8 cellular contexts compared by ENCODE assay signal in genomic region chr5:134874831-134875655, GRCh38. TPM values are rescaled to one million over a fixed set of nuclear protein-coding genes. Genes with fewer than 3 reads are reported as not detected.
DNase-seq lines count a peak whose midpoint lies in the region; ATAC-seq, FAIRE-seq and TF ChIP-seq lines count a peak whose summit lies in the region.

No MANE protein-coding gene starts in this region.

- H3K9me3 ChIP-seq in HUES6 (ENCODE audit: control insufficient read depth, insufficient read depth, low read depth, low read length) (no peaks in the 10 kb centered on the region), SU-DHL-6 (ENCODE audit: insufficient read depth, low read length) (no peaks in the 10 kb centered on the region), K562 (replicated peaks; ENCODE audit: control insufficient read depth, insufficient read depth, low read depth, low read length) (no peaks in the 10 kb centered on the region)

- no peak for TF ChIP-seq CTCF in BJ (IDR thresholded peaks at IDR 0.05; ENCODE audit: insufficient read depth, low read depth, low read length)
- no peak for TF ChIP-seq CTCF in SU-DHL-6 (IDR thresholded peaks at IDR 0.05; ENCODE audit: insufficient read depth, low read length, poor library complexity, severe bottlenecking)
- no peak for TF ChIP-seq CTCF in K562 (IDR thresholded peaks at IDR 0.05 in 2 of 3, conservative IDR thresholded peaks at IDR 0.05 in 1 of 3; ENCODE audit: insufficient read depth in 2 of 3, low read depth in 1 of 3, low read length in 3 of 3)

- ATAC-seq in GM19324 (IDR thresholded peaks at IDR 0.05; ENCODE audit: low FRiP score, unreplicated experiment) = peak; percentile 24
- ATAC-seq in K562 = peak; percentile 52
- no peak for ATAC-seq in GM21576 (IDR thresholded peaks at IDR 0.05; ENCODE audit: unreplicated experiment)

- H3K9me2 ChIP-seq in SU-DHL-6 (replicated peaks; ENCODE audit: insufficient read depth, low read length) = no peaks in the 10 kb centered on the region

- peak overlapping the region; percentile 99 for H2AFZ ChIP-seq in SU-DHL-6 (ENCODE audit: low read depth, low read length, severe bottlenecking)
- H2AFZ ChIP-seq in K562 (ENCODE audit: low read depth, low read length) = peak overlapping the region; percentile 100

- H3K79me2 ChIP-seq in SU-DHL-6 (ENCODE audit: insufficient read depth, low read length) = peaks cover 45% of the 10 kb centered on the region
- H3K79me2 ChIP-seq in K562 (ENCODE audit: control insufficient read depth, insufficient read depth, low read length) = peaks cover 6% of the 10 kb centered on the region; the same call in 2 of the 3 replicates

- H3K9me1 ChIP-seq in K562 (ENCODE audit: control insufficient read depth, insufficient read depth, low read length) = no peaks in the 10 kb centered on the region

- DNase-seq in BJ (ENCODE audit: low read depth) = peak; percentile 48
- DNase-seq in K562 (ENCODE audit: extremely low read depth in 1 of 4, low spot score in 3 of 4) = peak; percentile 29 to 59 (median 33)
- peak in 48 of 51 donors; percentile 13 to 86 (median 58) for DNase-seq in hypothalamus (lab: John Stamatoyannopoulos, UW)
- DNase-seq in pulmonary artery endothelial cell (ENCODE audit: low read depth, low spot score) = peak; percentile 32

- POLR2A ChIA-PET in BJ (lab: Charles Lee) (no interaction called here), K562 (lab: Yijun Ruan, JAX) (interaction anchor here (0.9 to 3.9 kb wide), 5 partner anchors 10 to 30 kb away, joined by 3 to 22 read pairs (median 8); partner anchors contain the start of genes C5orf24 and PCBD2)

- H3F3A ChIP-seq in SU-DHL-6 (ENCODE audit: insufficient read depth) = peaks cover 5% of the 10 kb centered on the region; the same call in 1 of the 2 replicates

- CTCF ChIA-PET in BJ (lab: Yijun Ruan, JAX) = interaction anchor here (2.3 to 2.5 kb wide), 2 partner anchors 10 to 29 kb away, joined by 7 to 12 read pairs; partner anchors contain the start of gene PCBD2
- CTCF ChIA-PET in K562 (lab: Yijun Ruan, JAX; ENCODE audit: low intra/inter-chr PET ratio) = no interaction called here

- H4K20me1 ChIP-seq in SU-DHL-6 (ENCODE audit: low read depth, low read length) (no peaks in the 10 kb centered on the region), K562 (replicated peaks; ENCODE audit: control insufficient read depth, insufficient read depth, low read length) (no peaks in the 10 kb centered on the region)

- H3K27me3 ChIP-seq in BJ (ENCODE audit: control insufficient read depth, insufficient read depth, low read length) (no peaks in the 10 kb centered on the region), HUES6 (ENCODE audit: control insufficient read depth, insufficient read depth, low read length) (no peaks in the 10 kb centered on the region), SU-DHL-6 (ENCODE audit: low read length) (no peaks in the 10 kb centered on the region), K562 (ENCODE audit: control insufficient read depth in 2 of 2, insufficient read depth in 2 of 2, low read length in 2 of 2) (no peaks in the 10 kb centered on the region)

- H3K36me3 ChIP-seq in BJ (ENCODE audit: control insufficient read depth, insufficient read depth, low read length) (no peaks in the 10 kb centered on the region), HUES6 (ENCODE audit: control insufficient read depth, insufficient read depth, low read length) (no peaks in the 10 kb centered on the region), SU-DHL-6 (ENCODE audit: low read length) (no peaks in the 10 kb centered on the region), K562 (ENCODE audit: control insufficient read depth, insufficient read depth, low read length) (no peaks in the 10 kb centered on the region)

- peak overlapping the region; percentile 95 for H3K9ac ChIP-seq in HUES6 (ENCODE audit: low read length)
- peak overlapping the region; percentile 94 for H3K9ac ChIP-seq in SU-DHL-6 (ENCODE audit: low read length)
- peak overlapping the region; percentile 88 to 96 for H3K9ac ChIP-seq in K562 (ENCODE audit: insufficient read depth in 1 of 2, low read depth in 2 of 2, low read length in 2 of 2)

- no peak for TF ChIP-seq RAD21 in K562 (CRISPR knock-in tag; conservative IDR thresholded peaks at IDR 0.05 in 1 of 2, IDR thresholded peaks at IDR 0.05 in 1 of 2)

- TF ChIP-seq EP300 in K562 (IDR thresholded peaks at IDR 0.05; ENCODE audit: low read length) = no peak

- H3K4me1 ChIP-seq in HUES6 (ENCODE audit: control insufficient read depth, insufficient read depth, low read length) = peaks cover 12% of the 10 kb centered on the region
- peaks cover 18 to 20% of the 10 kb centered on the region in 2 experiments; a peak in 4 of 5 replicates for H3K4me1 ChIP-seq in K562 (replicated peaks in 1 of 2; ENCODE audit: control insufficient read depth in 2 of 2, insufficient read depth in 2 of 2, low read length in 2 of 2)

- 27% methylated on average over 19 of the region's 20 CpGs for WGBS in K562 (ENCODE audit: insufficient coverage, low coverage, missing lambda C conversion rate)

- H3K4me2 ChIP-seq in SU-DHL-6 (ENCODE audit: low read depth, low read length, poor library complexity, severe bottlenecking) = peak overlapping the region; percentile 86
- H3K4me2 ChIP-seq in K562 (ENCODE audit: insufficient read depth, low read length) = peak overlapping the region; percentile 93

- BruUV-seq in K562 (replicated peaks; lab: Mats Ljungman, UMichigan) = TSS peak; percentile 43

- H3K4me3 ChIP-seq in BJ (ENCODE audit: low read depth, low read length) (peak overlapping the region; percentile 98), HUES6 (ENCODE audit: low read depth, low read length) (peak overlapping the region; percentile 84), SU-DHL-6 (ENCODE audit: insufficient read depth, low read length, poor library complexity, severe bottlenecking) (peak overlapping the region; percentile 61), K562 (peak overlapping the region; percentile 62)

- in situ Hi-C loops in K562 (cut with MboI) = no loop called here

- H3K27ac ChIP-seq in HUES6 (ENCODE audit: low read depth, low read length) (peak overlapping the region; percentile 94; the same call in 1 of the 2 replicates), SU-DHL-6 (ENCODE audit: low read depth, low read length) (peak overlapping the region; percentile 69), K562 (ENCODE audit: extremely low read depth, low read depth, low read length) (peak overlapping the region; percentile 89)

- no peak for TF ChIP-seq POLR2A in K562 (conservative IDR thresholded peaks at IDR 0.05)

- peak; percentile 71 for FAIRE-seq in K562 (lab: Jason Lieb, UNC)

- intact Hi-C loops in K562 (cut with micrococcal nuclease) = loop anchor here (1.0 kb wide), 1 partner anchor 29 kb away; no protein-coding TSS in a partner anchor

RNA-seq across cellular contexts. Expression of gene TXNDC15, which starts 0.9 kb away (rescaled TPM):
- polyA plus RNA-seq in BJ (2011; rRNA removed) = 124 and 178 TPM in 2 replicates
- polyA minus RNA-seq in BJ (2011; rRNA and poly(A)+ RNA removed) = 46.2 and 53.9 TPM in 2 replicates
- 19.7 and 21.9 TPM in 2 replicates for total RNA-seq in K562 (2011; cell fraction: chromatin; rRNA removed; ENCODE audit: low replicate concordance)
- 7.6 and 12.7 TPM in 2 replicates for total RNA-seq in K562 (2011; cell fraction: nucleolus; rRNA removed)
- total RNA-seq in K562 (2011; cell fraction: nucleoplasm; rRNA removed) = 15.2 and 20.8 TPM in 2 replicates
- total RNA-seq in K562 (2014; rRNA removed) = 10.6 and 15.4 TPM in 2 replicates
- total RNA-seq in K562 (2014; rRNA removed; fragmentation: Illumina TruSeq; extraction: Trizol) = 10.3 and 12.8 TPM in 2 replicates
- total RNA-seq in K562 (2015; rRNA removed; fragmentation: Illumina TruSeq; extraction: Trizol) = 14.6 and 14.8 TPM in 2 replicates
- 8.9 and 11.7 TPM in 2 replicates for total RNA-seq in K562 (2021)
- polyA plus RNA-seq in K562 (2011; rRNA removed) = 10.4 and 12.3 TPM in 2 replicates
- 10.4 and 12.4 TPM in 2 replicates for polyA plus RNA-seq in K562 (2011; cell fraction: cytosol; rRNA removed)
- polyA plus RNA-seq in K562 (2011; cell fraction: nucleus; rRNA removed) = 5.8 and 7.2 TPM in 2 replicates
- 7.1 and 15.0 TPM in 2 replicates for polyA plus RNA-seq in K562 (2012)
- 8.6 and 12.6 TPM in 2 replicates for polyA plus RNA-seq in K562 (2014; fragmentation: Illumina TruSeq; extraction: Trizol)
- polyA plus RNA-seq in K562 (2014; fragmentation: Nextera tagmentation; extraction: Ambion mirVana) = 1 to 10 TPM; 3.0 to 3.1 TPM
- 14.7 and 14.9 TPM in 2 replicates for polyA plus RNA-seq in K562 (2014; rRNA removed)
- polyA minus RNA-seq in K562 (2011; rRNA and poly(A)+ RNA removed) = 14.7 and 17.0 TPM in 2 replicates
- polyA minus RNA-seq in K562 (2011; cell fraction: cytosol; rRNA and poly(A)+ RNA removed) = 6.6 and 8.2 TPM in 2 replicates
- 2.3 and 3.6 TPM in 2 replicates for polyA minus RNA-seq in K562 (2011; cell fraction: nucleus; rRNA and poly(A)+ RNA removed)
- 74.9 and 103 TPM in 2 replicates for total RNA-seq in pulmonary artery endothelial cell

RNA-seq across cellular contexts. Expression of gene C5orf24, which starts 29.3 kb away (rescaled TPM):
- polyA plus RNA-seq in BJ (2011; rRNA removed) = 41.7 and 50.3 TPM in 2 replicates
- polyA minus RNA-seq in BJ (2011; rRNA and poly(A)+ RNA removed) = 23.1 and 27.1 TPM in 2 replicates
- total RNA-seq in K562 (2011; cell fraction: chromatin; rRNA removed; ENCODE audit: low replicate concordance) = 72.0 and 117 TPM in 2 replicates
- total RNA-seq in K562 (2011; cell fraction: nucleolus; rRNA removed) = 47.6 and 53.4 TPM in 2 replicates
- 69.0 and 99.8 TPM in 2 replicates for total RNA-seq in K562 (2011; cell fraction: nucleoplasm; rRNA removed)
- 15.1 and 23.2 TPM in 2 replicates for total RNA-seq in K562 (2014; rRNA removed)
- 28.8 and 29.4 TPM in 2 replicates for total RNA-seq in K562 (2014; rRNA removed; fragmentation: Illumina TruSeq; extraction: Trizol)
- 27.3 and 28.4 TPM in 2 replicates for total RNA-seq in K562 (2015; rRNA removed; fragmentation: Illumina TruSeq; extraction: Trizol)
- total RNA-seq in K562 (2021) = 23.9 and 26.7 TPM in 2 replicates
- 38.6 and 39.7 TPM in 2 replicates for polyA plus RNA-seq in K562 (2011; rRNA removed)
- polyA plus RNA-seq in K562 (2011; cell fraction: cytosol; rRNA removed) = 7.5 and 16.8 TPM in 2 replicates
- 28.9 and 30.8 TPM in 2 replicates for polyA plus RNA-seq in K562 (2011; cell fraction: nucleus; rRNA removed)
- 14.1 and 19.8 TPM in 2 replicates for polyA plus RNA-seq in K562 (2012)
- polyA plus RNA-seq in K562 (2014; fragmentation: Illumina TruSeq; extraction: Trizol) = 22.6 and 28.7 TPM in 2 replicates
- polyA plus RNA-seq in K562 (2014; fragmentation: Nextera tagmentation; extraction: Ambion mirVana) = 10 to 100 TPM in 1 of 2 experiments, 1 to 10 TPM in 1; 8.9 to 10.6 TPM
- 22.5 and 34.1 TPM in 2 replicates for polyA plus RNA-seq in K562 (2014; rRNA removed)
- polyA minus RNA-seq in K562 (2011; rRNA and poly(A)+ RNA removed) = 44.4 and 47.4 TPM in 2 replicates
- 12.4 and 14.2 TPM in 2 replicates for polyA minus RNA-seq in K562 (2011; cell fraction: cytosol; rRNA and poly(A)+ RNA removed)
- polyA minus RNA-seq in K562 (2011; cell fraction: nucleus; rRNA and poly(A)+ RNA removed) = 26.9 and 35.5 TPM in 2 replicates
- 55.1 and 59.4 TPM in 2 replicates for total RNA-seq in pulmonary artery endothelial cell

RNA-seq across cellular contexts. Expression of gene PCBD2, which starts 29.9 kb away (rescaled TPM):
- polyA plus RNA-seq in BJ (2011; rRNA removed) (3.3 and 5.6 TPM in 2 replicates), K562 (2011; rRNA removed) (13.8 and 15.4 TPM in 2 replicates), K562 (2014; fragmentation: Illumina TruSeq; extraction: Trizol) (6.8 and 7.0 TPM in 2 replicates), K562 (2014; fragmentation: Nextera tagmentation; extraction: Ambion mirVana) (1 to 10 TPM; 7.1 to 7.8 TPM), K562 (2014; rRNA removed) (8.0 and 10.7 TPM in 2 replicates)
- polyA minus RNA-seq in BJ (2011; rRNA and poly(A)+ RNA removed) = 1.3 and 2.1 TPM in 2 replicates
- 16.5 and 20.4 TPM in 2 replicates for total RNA-seq in K562 (2011; cell fraction: chromatin; rRNA removed; ENCODE audit: low replicate concordance)
- 7.8 and 9.9 TPM in 2 replicates for total RNA-seq in K562 (2011; cell fraction: nucleolus; rRNA removed)
- total RNA-seq in K562 (2011; cell fraction: nucleoplasm; rRNA removed) = 19.7 and 32.0 TPM in 2 replicates
- total RNA-seq in K562 (2014; rRNA removed) (5.2 and 8.9 TPM in 2 replicates), K562 (2014; rRNA removed; fragmentation: Illumina TruSeq; extraction: Trizol) (8.0 and 8.4 TPM in 2 replicates), K562 (2015; rRNA removed; fragmentation: Illumina TruSeq; extraction: Trizol) (6.7 and 6.8 TPM in 2 replicates), K562 (2021) (8.0 and 10.4 TPM in 2 replicates), pulmonary artery endothelial cell (4.6 TPM in 2 replicates)
- polyA plus RNA-seq in K562 (2011; cell fraction: cytosol; rRNA removed) = 5.9 and 10.1 TPM in 2 replicates
- 8.4 and 12.2 TPM in 2 replicates for polyA plus RNA-seq in K562 (2011; cell fraction: nucleus; rRNA removed)
- 7.2 and 8.8 TPM in 2 replicates for polyA plus RNA-seq in K562 (2012)
- polyA minus RNA-seq in K562 (2011; rRNA and poly(A)+ RNA removed) = 5.7 and 8.1 TPM in 2 replicates
- 5.2 and 6.5 TPM in 2 replicates for polyA minus RNA-seq in K562 (2011; cell fraction: cytosol; rRNA and poly(A)+ RNA removed)
- polyA minus RNA-seq in K562 (2011; cell fraction: nucleus; rRNA and poly(A)+ RNA removed) = 5.0 and 5.7 TPM in 2 replicates
